In genomic region chr19:46785980-46786235, GRCh38 we compare ENCODE assay signal across 8 cellular contexts. TPM values are rescaled to one million over a fixed set of nuclear protein-coding genes. Genes with fewer than 3 reads are reported as not detected.
A peak's percentile ranks its signal among the peaks of the same experiment; 100 is the strongest.
DNase-seq lines count a peak whose midpoint lies in the region; ATAC-seq and TF ChIP-seq lines count a peak whose summit lies in the region.

No MANE protein-coding gene starts in this region.

- peak overlapping the region; percentile 88 for H3K27ac ChIP-seq in SJCRH30
- peak overlapping the region; percentile 77 to 82 (median 80) for H3K27ac ChIP-seq in sigmoid colon

- 25 to 53% methylated on average over 4 of the region's 4 CpGs for WGBS in sigmoid colon, 2 donors

- H3K27me3 ChIP-seq in SJCRH30: no peaks in the 10 kb centered on the region
- H3K27me3 ChIP-seq in sigmoid colon: no peaks in the 10 kb centered on the region

- peaks cover 16% of the 10 kb centered on the region for H3K36me3 ChIP-seq in SJCRH30
- H3K36me3 ChIP-seq in sigmoid colon: peaks cover 0 to 19% (median 0%) of the 10 kb centered on the region in 4 donors

- H3K4me3 ChIP-seq in GM12875 (ENCODE audit: low read depth, low read length) (peak overlapping the region; percentile 90), SJCRH30 (peak overlapping the region; percentile 68), fibroblast of pulmonary artery (replicated peaks; ENCODE audit: low read depth, low read length) (peak overlapping the region; percentile 87), sigmoid colon (peak overlapping the region; percentile 46 to 65 (median 59))

- DNase-seq in SJCRH30: no peak
- DNase-seq in fibroblast of pulmonary artery (ENCODE audit: low read depth): no peak
- no peak for DNase-seq in sigmoid colon
- no peak for DNase-seq in DMS79 treated with DMSO at 0.1 percent for 48 hours (lab: John Stamatoyannopoulos, UW)
- no peak for DNase-seq in putamen (ENCODE audit: low spot score)
- no peak for DNase-seq in NK-92 treated with Interleukin-12 subunit alpha and Interleukin-12 subunit beta, amount 100 ng/mL, for 24 hours (lab: John Stamatoyannopoulos, UW)

- H3K9me3 ChIP-seq in SJCRH30 (replicated peaks) (no peaks in the 10 kb centered on the region), sigmoid colon (no peaks in the 10 kb centered on the region)

- no peak for TF ChIP-seq POLR2A in sigmoid colon (IDR thresholded peaks at IDR 0.05)

- no peak for ATAC-seq in GM21367 (IDR thresholded peaks at IDR 0.05; ENCODE audit: unreplicated experiment)

- H3K4me1 ChIP-seq in SJCRH30 (peaks cover 11% of the 10 kb centered on the region; the same call in 1 of the 2 replicates), sigmoid colon (peaks cover 0 to 50% (median 33%) of the 10 kb centered on the region in 4 donors)

- no peak for TF ChIP-seq EP300 in sigmoid colon (IDR thresholded peaks at IDR 0.05)

- TF ChIP-seq CTCF in GM12875 (IDR thresholded peaks at IDR 0.05; ENCODE audit: borderline replicate concordance, insufficient read depth, low read depth, low read length) (no peak), fibroblast of pulmonary artery (IDR thresholded peaks at IDR 0.05; ENCODE audit: low read length, missing control alignments) (no peak), sigmoid colon (IDR thresholded peaks at IDR 0.05) (no peak)

- intact Hi-C loops in sigmoid colon (cut with DNase I): loop anchor here (10.0 kb wide), 1 partner anchor 49 kb away; no protein-coding TSS in a partner anchor

RNA-seq across cellular contexts. Expression of gene SLC1A5, which starts 2.5 kb away (rescaled TPM):
- 66.3 and 71.6 TPM in 2 replicates for total RNA-seq in SJCRH30 (2014; rRNA removed; shearing (Covaris generic))
- total RNA-seq in sigmoid colon: 10 to 100 TPM; 21.8 to 28.8 (median 24.8) TPM
- polyA plus RNA-seq in sigmoid colon: 100 to 1,000 TPM in 1 of 3 donors, 10 to 100 TPM in 2; 24.7 to 122 (median 30.6) TPM

RNA-seq across cellular contexts. Expression of gene STRN4, which starts 39.7 kb away (rescaled TPM):
- total RNA-seq in SJCRH30 (2014; rRNA removed; shearing (Covaris generic)): 75.3 and 80.6 TPM in 2 replicates
- 10 to 100 TPM; 42.5 to 62.6 (median 49.7) TPM for total RNA-seq in sigmoid colon
- polyA plus RNA-seq in sigmoid colon: 10 to 100 TPM; 45.0 to 63.4 (median 51.8) TPM

RNA-seq across cellular contexts. Expression of gene FKRP, which starts 40.1 kb away (rescaled TPM):
- 15.6 and 17.8 TPM in 2 replicates for total RNA-seq in SJCRH30 (2014; rRNA removed; shearing (Covaris generic))
- total RNA-seq in sigmoid colon: 10 to 100 TPM; 15.0 to 31.0 (median 15.7) TPM
- polyA plus RNA-seq in sigmoid colon: 10 to 100 TPM in 1 of 3 donors, 1 to 10 TPM in 2; 1.4 to 11.9 (median 3.6) TPM
